ENCODE assay signal across 9 cellular contexts in genomic region chr16:30095166-30096078, GRCh38. TPM values are rescaled to one million over a fixed set of nuclear protein-coding genes. Genes with fewer than 3 reads are reported as not detected.
DNase-seq lines count a peak whose midpoint lies in the region; ATAC-seq, FAIRE-seq and TF ChIP-seq lines count a peak whose summit lies in the region.
"Had no signal": no experiment of that assay in that cellular context is flagged by ENCODE, and none has a peak within 500 bp of the region (broad histone marks: within the 10 kb centered on the region; RNA-seq: fewer than 3 reads in every experiment).

No MANE protein-coding gene starts in this region.

- intact Hi-C loops in gastrocnemius medialis (cut with DNase I; ENCODE audit: low total_unique reads) = loop anchor here (1.0 to 10.0 kb wide), 3 partner anchors 27 to 279 kb away; partner anchors contain the start of genes ALDOA, MAPK3, MYL11 and TBC1D10B

- no peak for FAIRE-seq in frontal cortex (lab: Jason Lieb, UNC)

- no peaks in the 10 kb centered on the region for H3K27me3 ChIP-seq in gastrocnemius medialis

- H3K4me1 ChIP-seq in gastrocnemius medialis = peaks cover 39 to 40% of the 10 kb centered on the region in 2 donors

- H3K4me3 ChIP-seq in GM12865 (ENCODE audit: low read depth, low read length) (peak overlapping the region; percentile 76), WI38 (ENCODE audit: low read depth, low read length) (peak overlapping the region; percentile 59), gastrocnemius medialis (peak overlapping the region; percentile 68 to 87 (median 82))

- H3K9me3 ChIP-seq in gastrocnemius medialis = no peaks in the 10 kb centered on the region

- ATAC-seq in gastrocnemius medialis = peak; percentile 1 to 7
- ATAC-seq in GM18870 (IDR thresholded peaks at IDR 0.05; ENCODE audit: unreplicated experiment) = no peak
- ATAC-seq: Panc1 had no signal

- H3K27ac ChIP-seq in gastrocnemius medialis = peak overlapping the region; percentile 89 to 99 (median 96)

- TF ChIP-seq CTCF in GM12865 (IDR thresholded peaks at IDR 0.05; ENCODE audit: insufficient read depth, low read depth, low read length, missing control alignments) (no peak), WI38 (IDR thresholded peaks at IDR 0.05; ENCODE audit: low read depth, low read length) (no peak), gastrocnemius medialis (IDR thresholded peaks at IDR 0.05 in 4 of 5, conservative IDR thresholded peaks at IDR 0.05 in 1 of 5) (no peak)

- DNase-seq in GM12865 (ENCODE audit: low read depth) (no peak), frontal cortex (ENCODE audit: low spot score in 2 of 2) (peak; percentile 54 to 62), gastrocnemius medialis (no peak), DMS79 (lab: John Stamatoyannopoulos, UW) (no peak), MV-4-11 (lab: John Stamatoyannopoulos, UW) (no peak), NCI-H510A treated with DMSO at 0.1 percent for 48 hours (lab: John Stamatoyannopoulos, UW) (no peak)

- no peak for TF ChIP-seq POLR2A in gastrocnemius medialis (IDR thresholded peaks at IDR 0.05)

- in situ Hi-C loops in gastrocnemius medialis (cut with MboI; ENCODE audit: low sequenced_read_pairs in 4 of 4) = loop anchor here in 1 of 4 donors (25.0 kb wide), 1 partner anchor 267 kb away; the partner anchor contains the start of genes CD2BP2, MYL11 and TBC1D10B

- peaks cover 0 to 22% of the 10 kb centered on the region in 2 donors for H3K36me3 ChIP-seq in gastrocnemius medialis

RNA-seq across cellular contexts. Expression of gene YPEL3, which starts 0.6 kb away (rescaled TPM):
- total RNA-seq in frontal cortex (18.8 TPM), gastrocnemius medialis (100 to 1,000 TPM in 3 of 4 donors, 10 to 100 TPM in 1; 97.2 to 197 (median 154) TPM)

RNA-seq across cellular contexts. Expression of gene TBX6, which starts 3.7 kb away (rescaled TPM):
- total RNA-seq in frontal cortex (0.41 TPM), gastrocnemius medialis (under 1 TPM; 0.29 to 0.92 (median 0.67) TPM)

RNA-seq across cellular contexts. Expression of gene GDPD3, which starts 17.9 kb away (rescaled TPM):
- total RNA-seq in frontal cortex (1.2 TPM), gastrocnemius medialis (under 1 TPM in 2 of 4 donors, not detected in 2; 0.29 to 0.66 TPM)

RNA-seq across cellular contexts. Expression of gene PPP4C, which starts 19.6 kb away (rescaled TPM):
- total RNA-seq in frontal cortex = 90.5 TPM
- 10 to 100 TPM; 23.8 to 64.3 (median 44.7) TPM for total RNA-seq in gastrocnemius medialis

RNA-seq across cellular contexts. Expression of gene MAPK3, which starts 27.6 kb away (rescaled TPM):
- total RNA-seq in frontal cortex (17.5 TPM), gastrocnemius medialis (10 to 100 TPM; 28.6 to 48.7 (median 38.0) TPM)

Comparison
In these comparisons a context has a peak if more than half of its experiments do, and no peak if none do; other contexts are left out.
1. DNase-seq: peak in frontal cortex (2 of 2); none in GM12865 (single experiment), gastrocnemius medialis (0 of 2), DMS79 (single experiment), MV-4-11 (single experiment) and NCI-H510A treated with DMSO at 0.1 percent for 48 hours (single experiment).
2. Peak in every context shown above with its lines, with median percentiles within 50 percentile points of each other: H3K4me3 ChIP-seq.